Comparison of ENCODE assay signal across 8 cellular contexts in the genomic region with DNA sequence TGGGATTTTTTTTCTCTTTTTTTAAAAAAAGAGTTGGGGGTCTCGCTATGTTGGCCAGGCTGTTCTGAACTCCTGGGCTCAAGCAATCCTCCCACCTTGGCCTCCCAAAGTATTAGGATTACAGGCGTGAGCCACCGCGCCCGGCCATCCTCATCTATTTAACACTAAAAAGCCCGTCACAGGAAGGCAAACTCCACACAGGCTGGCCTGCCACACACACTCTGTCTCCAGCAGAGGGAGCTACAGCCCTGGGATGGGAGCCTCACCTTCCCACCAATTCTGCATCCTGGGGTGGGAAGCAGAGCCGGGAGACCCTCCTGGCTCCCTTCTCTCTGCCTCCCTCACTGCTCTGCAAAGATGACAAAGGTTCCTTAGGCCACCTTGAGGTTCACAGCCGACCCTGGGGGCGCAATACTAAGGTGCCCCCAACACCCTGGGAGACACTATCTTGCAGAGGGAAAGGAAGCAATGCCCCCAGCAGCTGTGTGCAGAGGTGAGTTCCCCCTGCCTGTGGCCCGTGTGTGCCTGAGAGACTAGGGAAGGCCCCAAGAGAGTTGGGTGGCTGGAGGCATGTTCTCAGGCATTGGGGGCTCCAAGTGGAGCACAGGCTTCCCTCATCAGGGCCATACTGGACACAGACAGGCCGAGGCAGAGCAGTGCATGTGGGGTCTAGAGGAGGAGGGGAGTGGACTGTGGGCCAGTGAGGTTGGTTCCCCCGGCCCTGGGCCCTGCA. TPM values are rescaled to one million over a fixed set of nuclear protein-coding genes. Genes with fewer than 3 reads are reported as not detected.
A peak's percentile ranks its signal among the peaks of the same experiment; 100 is the strongest.
DNase-seq lines count a peak whose midpoint lies in the region; ATAC-seq lines count a peak whose summit lies in the region.

No MANE protein-coding gene starts in this region.

- H2BK12ac ChIP-seq in trophoblast cell (ENCODE audit: low read length) = no peak overlapping the region

- no peaks in the 10 kb centered on the region for H3K79me2 ChIP-seq in trophoblast cell (ENCODE audit: control insufficient read depth, insufficient read depth, low read length, poor library complexity)

- H3K9me3 ChIP-seq in trophoblast cell (ENCODE audit: insufficient read depth, low read depth, low read length) = no peaks in the 10 kb centered on the region

- H3K4me1 ChIP-seq in trophoblast cell (ENCODE audit: control insufficient read depth in 1 of 2, insufficient read depth in 2 of 2, low read length in 2 of 2) = peaks cover under 1% of the 10 kb centered on the region in 2 experiments

- no peak overlapping the region for H2BK5ac ChIP-seq in trophoblast cell (ENCODE audit: low read depth, low read length, poor library complexity)

- no peak overlapping the region for H3K27ac ChIP-seq in trophoblast cell (ENCODE audit: low read depth, low read length)

- no peak overlapping the region for H3K9ac ChIP-seq in trophoblast cell (ENCODE audit: low read length)

- H2AFZ ChIP-seq in trophoblast cell (ENCODE audit: insufficient read depth, low read length, poor library complexity) = no peak overlapping the region

- WGBS in trophoblast cell (ENCODE audit: extremely low coverage, insufficient coverage, insufficient read length) = no CpG with 5 or more reads among the region's 12 CpGs

- peaks cover 72 to 73% of the 10 kb centered on the region in 2 experiments for H3K36me3 ChIP-seq in trophoblast cell (ENCODE audit: control insufficient read depth in 1 of 2, insufficient read depth in 2 of 2, low read length in 2 of 2)

- H3K27me3 ChIP-seq in trophoblast cell (ENCODE audit: insufficient read depth, low read length) = no peaks in the 10 kb centered on the region

- no peak overlapping the region for H3K23ac ChIP-seq in trophoblast cell (ENCODE audit: low read length)

- ATAC-seq in HG02970 (IDR thresholded peaks at IDR 0.05; ENCODE audit: low FRiP score, unreplicated experiment) = no peak

- no peak overlapping the region for H3K18ac ChIP-seq in trophoblast cell (ENCODE audit: low read length)

- no peak overlapping the region for H2BK120ac ChIP-seq in trophoblast cell (ENCODE audit: insufficient read depth, low read length, poor library complexity)

- H4K91ac ChIP-seq in trophoblast cell (ENCODE audit: low read depth, low read length) = no peak overlapping the region

- H3K14ac ChIP-seq in trophoblast cell (ENCODE audit: low read length) = no peak overlapping the region

- H3K4me2 ChIP-seq in trophoblast cell (ENCODE audit: low read length) = no peak overlapping the region

- peak overlapping the region; percentile 20 for H3K4me3 ChIP-seq in trophoblast cell (ENCODE audit: low read depth, low read length)

- no peak overlapping the region for H4K8ac ChIP-seq in trophoblast cell (ENCODE audit: low read depth, low read length)

- H3K4ac ChIP-seq in trophoblast cell (ENCODE audit: low read depth, low read length) = no peak overlapping the region

- no peak overlapping the region for H4K12ac ChIP-seq in trophoblast cell (ENCODE audit: low read depth, low read length)

- DNase-seq in D341Med (ENCODE audit: low spot score) (peak; percentile 85), HCEC 1CT (peak; percentile 16), SKM-1 (lab: John Stamatoyannopoulos, UW; ENCODE audit: unreplicated experiment) (peak; percentile 9), fibroblast of gingiva (ENCODE audit: low read depth) (peak; percentile 13), trophoblast cell (peak; percentile 37 to 69), NCI-H526 treated with DMSO at 0.1 percent for 48 hours (lab: John Stamatoyannopoulos, UW) (no peak), HPDE6-E6E7 (ENCODE audit: extremely low spot score) (no peak)

- no peak overlapping the region for H2AK5ac ChIP-seq in trophoblast cell (ENCODE audit: low read length)

- H3K79me1 ChIP-seq in trophoblast cell (ENCODE audit: low read length) = peaks cover under 1% of the 10 kb centered on the region

RNA-seq across cellular contexts. Expression of gene TIMM44, which starts 27.4 kb away (rescaled TPM):
- polyA plus RNA-seq in trophoblast cell (2013) = 55.8 and 58.2 TPM in 2 replicates

RNA-seq across cellular contexts. Expression of gene ELAVL1, which starts 34.6 kb away (rescaled TPM):
- 65.9 and 68.2 TPM in 2 replicates for polyA plus RNA-seq in trophoblast cell (2013)

RNA-seq across cellular contexts. Expression of gene CTXN1, which starts 44.9 kb away (rescaled TPM):
- 21.5 and 23.0 TPM in 2 replicates for polyA plus RNA-seq in trophoblast cell (2013)

RNA-seq across cellular contexts. Expression of gene SNAPC2, which starts 50.7 kb away (rescaled TPM):
- polyA plus RNA-seq in trophoblast cell (2013) = 16.9 and 18.3 TPM in 2 replicates

RNA-seq across cellular contexts. Expression of gene TGFBR3L, which starts 56.3 kb away (rescaled TPM):
- polyA plus RNA-seq in trophoblast cell (2013) = 0.64 and 0.90 TPM in 2 replicates

Comparison
In these comparisons a context has a peak if more than half of its experiments do, and no peak if none do; other contexts are left out.
1. DNase-seq: peak in D341Med (single experiment), HCEC 1CT (single experiment), SKM-1 (single experiment), fibroblast of gingiva (single experiment) and trophoblast cell (2 of 2); none in NCI-H526 treated with DMSO at 0.1 percent for 48 hours (single experiment) and HPDE6-E6E7 (single experiment).